Comparison of ENCODE assay signal across 15 cellular contexts in genomic region chr13:20129076-20129475, GRCh38. TPM values are rescaled to one million over a fixed set of nuclear protein-coding genes. Genes with fewer than 3 reads are reported as not detected.
DNase-seq lines count a peak whose midpoint lies in the region; ATAC-seq, FAIRE-seq and TF ChIP-seq lines count a peak whose summit lies in the region.
"Had no signal": no experiment of that assay in that cellular context is flagged by ENCODE, and none has a peak within 500 bp of the region (broad histone marks: within the 10 kb centered on the region; RNA-seq: fewer than 3 reads in every experiment).

No MANE protein-coding gene starts in this region.

- H3K4me3 Mint-ChIP-seq in CD4-positive, alpha-beta T cell, result peak overlapping the region; percentile 71

- H3K4me1 Mint-ChIP-seq in CD4-positive, alpha-beta T cell (ENCODE audit: low read depth), result no peaks in the 10 kb centered on the region

- no peak for TF ChIP-seq CTCF in CD4-positive, alpha-beta T cell (IDR thresholded peaks at IDR 0.05)
- no peak for TF ChIP-seq CTCF in KMS-11 (conservative IDR thresholded peaks at IDR 0.05; ENCODE audit: low read depth, low read length)
- no peak for TF ChIP-seq CTCF in osteoblast (IDR thresholded peaks at IDR 0.05; ENCODE audit: extremely low read depth, low read depth, low read length)
- TF ChIP-seq CTCF in gastroesophageal sphincter (IDR thresholded peaks at IDR 0.05), result no peak
- no peak for TF ChIP-seq CTCF in kidney (IDR thresholded peaks at IDR 0.05; ENCODE audit: borderline replicate concordance, extremely low read depth, insufficient read depth)

- POLR2A ChIA-PET in CD4-positive, alpha-beta T cell (lab: Charles Lee), result interaction anchor here (0.6 to 2.5 kb wide), 2 partner anchors 10 to 32 kb away, joined by 3 to 17 read pairs; partner anchors contain the start of gene GJA3

- no peaks in the 10 kb centered on the region for H3K9me3 Mint-ChIP-seq in CD4-positive, alpha-beta T cell

- H2AFZ ChIP-seq in KMS-11 (ENCODE audit: low read depth), result peak overlapping the region; percentile 83; the same call in 1 of the 2 replicates
- no peak overlapping the region for H2AFZ ChIP-seq in osteoblast (ENCODE audit: low read length)

- H3K9ac ChIP-seq in KMS-11, result no peak overlapping the region
- no peak overlapping the region for H3K9ac ChIP-seq in iPS-18a (ENCODE audit: low read length)
- no peak overlapping the region for H3K9ac ChIP-seq in kidney (ENCODE audit: low read length in 2 of 2)

- no peaks in the 10 kb centered on the region for H3K36me3 Mint-ChIP-seq in CD4-positive, alpha-beta T cell (ENCODE audit: low read depth)

- H3K4me3 ChIP-seq in KMS-11 (IDR thresholded peaks at IDR 0.05; ENCODE audit: insufficient read depth, low read depth, low read length) (no peak overlapping the region), iPS-18a (ENCODE audit: low read length) (peak overlapping the region; percentile 62), osteoblast (ENCODE audit: insufficient read depth, low read length) (no peak overlapping the region), gastroesophageal sphincter (no peak overlapping the region), kidney (ENCODE audit: low read length in 2 of 2) (peak overlapping the region in 1 of 2 donors; percentile 67)
- H3K4me3 ChIP-seq: HAP-1 had no signal

- H3K36me3 ChIP-seq in KMS-11 (ENCODE audit: insufficient read depth), result no peaks in the 10 kb centered on the region
- H3K36me3 ChIP-seq in iPS-18a (ENCODE audit: control insufficient read depth, low read depth, low read length), result no peaks in the 10 kb centered on the region
- no peaks in the 10 kb centered on the region for H3K36me3 ChIP-seq in osteoblast (ENCODE audit: insufficient read depth, low read length)
- H3K36me3 ChIP-seq in gastroesophageal sphincter, result no peaks in the 10 kb centered on the region
- H3K36me3 ChIP-seq in kidney (ENCODE audit: control insufficient read depth in 1 of 2, insufficient read depth in 2 of 2, low read length in 2 of 2), result no peaks in the 10 kb centered on the region
- H3K36me3 ChIP-seq: cardiac muscle cell, HAP-1 had no signal

- H3K79me2 ChIP-seq in KMS-11 (ENCODE audit: insufficient read depth, low read depth), result no peaks in the 10 kb centered on the region
- H3K79me2 ChIP-seq in osteoblast (ENCODE audit: insufficient read depth, low read length), result no peaks in the 10 kb centered on the region

- CTCF ChIA-PET in CD4-positive, alpha-beta T cell (lab: Charles Lee), result interaction anchor here (2.5 kb wide), 1 partner anchor 10 kb away, joined by 12 read pairs; no protein-coding TSS in a partner anchor

- peaks cover 28% of the 10 kb centered on the region for H3K4me1 ChIP-seq in KMS-11 (ENCODE audit: low read depth, poor library complexity, severe bottlenecking)
- H3K4me1 ChIP-seq in iPS-18a (ENCODE audit: control insufficient read depth, low read depth, low read length), result peaks cover 3% of the 10 kb centered on the region
- peaks cover 24% of the 10 kb centered on the region for H3K4me1 ChIP-seq in osteoblast (ENCODE audit: insufficient read depth, low read length)
- H3K4me1 ChIP-seq in gastroesophageal sphincter, result peaks cover 0 to 41% (median 7%) of the 10 kb centered on the region in 3 donors
- H3K4me1 ChIP-seq in kidney (ENCODE audit: control insufficient read depth in 1 of 2, insufficient read depth in 1 of 2, low read depth in 1 of 2, low read length in 2 of 2), result peaks cover 0 to 4% of the 10 kb centered on the region in 2 donors
- H3K4me1 ChIP-seq: HAP-1 had no signal

- 71 to 72% methylated on average over 6 to 9 of the region's 18 CpGs for WGBS in gastroesophageal sphincter (ENCODE audit: low coverage in 1 of 2), 2 donors

- H4K20me1 ChIP-seq in KMS-11 (ENCODE audit: insufficient read depth) (no peaks in the 10 kb centered on the region), osteoblast (ENCODE audit: insufficient read depth, low read length) (no peaks in the 10 kb centered on the region)

- peaks cover 51% of the 10 kb centered on the region for H3K27me3 ChIP-seq in CD4-positive, alpha-beta T cell (ENCODE audit: control insufficient read depth, insufficient read depth, low read length)
- no peaks in the 10 kb centered on the region for H3K27me3 ChIP-seq in KMS-11 (ENCODE audit: insufficient read depth, low read depth)
- peaks cover 49% of the 10 kb centered on the region for H3K27me3 ChIP-seq in iPS-18a (ENCODE audit: control insufficient read depth, insufficient read depth, low read length)
- peaks cover 22% of the 10 kb centered on the region for H3K27me3 ChIP-seq in osteoblast (ENCODE audit: insufficient read depth, low read length)
- peaks cover 26% of the 10 kb centered on the region for H3K27me3 ChIP-seq in gastroesophageal sphincter
- H3K27me3 ChIP-seq: cardiac muscle cell had no signal

- peak overlapping the region; percentile 58 for H3K4me2 ChIP-seq in KMS-11
- peak overlapping the region; percentile 90 for H3K4me2 ChIP-seq in osteoblast (ENCODE audit: insufficient read depth, low read length)

- intact Hi-C loops in CD4-positive, alpha-beta T cell (cut with DNase I, micrococcal nuclease), result loop anchor here in 1 of 2 experiments (5.0 kb wide), 1 partner anchor 33 kb away; the partner anchor contains the start of gene GJA3
- intact Hi-C loops in kidney (cut with DNase I), result no loop called here

- no peak for ATAC-seq in CD4-positive, alpha-beta T cell (ENCODE audit: poor library complexity)
- no peak for ATAC-seq in gastroesophageal sphincter

- H3K9me3 ChIP-seq in CD4-positive, alpha-beta T cell (ENCODE audit: control insufficient read depth, low read length), result no peaks in the 10 kb centered on the region
- H3K9me3 ChIP-seq in iPS-18a (ENCODE audit: control insufficient read depth, low read depth, low read length) (no peaks in the 10 kb centered on the region), osteoblast (ENCODE audit: low read depth, low read length) (no peaks in the 10 kb centered on the region), gastroesophageal sphincter (no peaks in the 10 kb centered on the region), kidney (ENCODE audit: control insufficient read depth in 1 of 2, low read length in 2 of 2) (no peaks in the 10 kb centered on the region)
- H3K9me3 ChIP-seq: HAP-1 had no signal

- H3K27ac ChIP-seq in CD4-positive, alpha-beta T cell (ENCODE audit: low read depth, low read length), result no peak overlapping the region
- H3K27ac ChIP-seq in KMS-11, result no peak overlapping the region; the same call in 1 of the 2 replicates
- no peak overlapping the region for H3K27ac ChIP-seq in iPS-18a (ENCODE audit: low read length)
- no peak overlapping the region for H3K27ac ChIP-seq in osteoblast (ENCODE audit: low read depth, low read length)
- no peak overlapping the region for H3K27ac ChIP-seq in gastroesophageal sphincter
- H3K27ac ChIP-seq in kidney (ENCODE audit: low read depth in 2 of 2, low read length in 2 of 2), result no peak overlapping the region
- H3K27ac ChIP-seq: C4-2B had no signal

- no peak for DNase-seq in CD4-positive, alpha-beta T cell
- DNase-seq in osteoblast (ENCODE audit: insufficient read length, low spot score, missing footprints), result no peak
- no peak for DNase-seq in DMS53 treated with DMSO at 0.1 percent for 48 hours (lab: John Stamatoyannopoulos, UW; ENCODE audit: unreplicated experiment)
- DNase-seq in stimulated activated naive CD4-positive, alpha-beta T cell (lab: John Stamatoyannopoulos, UW), result no peak
- DNase-seq in kidney, result no peak
- DNase-seq: activated CD4-positive, alpha-beta T cell treated with anti-CD3 and anti-CD28 coated beads, Interleukin-2, amount 50 U/mL, for 1 hour; IMR-90; NCI-H1417 treated with DMSO at 0.1 percent for 48 hours; NCI-H446 treated with DMSO at 0.1 percent for 48 hours had no signal

- TF ChIP-seq POLR2A in gastroesophageal sphincter (IDR thresholded peaks at IDR 0.05), result no peak

- TF ChIP-seq EP300 in gastroesophageal sphincter (IDR thresholded peaks at IDR 0.05), result no peak

- H3K27ac Mint-ChIP-seq in CD4-positive, alpha-beta T cell, result no peak overlapping the region

- FAIRE-seq in kidney (lab: Jason Lieb, UNC), result no peak

- H3K27me3 Mint-ChIP-seq in CD4-positive, alpha-beta T cell, result peaks cover 33% of the 10 kb centered on the region

RNA-seq across cellular contexts. Expression of gene GJA3, which starts 31.8 kb away (rescaled TPM):
- total RNA-seq in CD4-positive, alpha-beta T cell, result not detected
- under 0.01 TPM in 2 replicates for total RNA-seq in osteoblast
- under 1 TPM in 2 of 4 donors, not detected in 2; 0.04 to 0.07 TPM for total RNA-seq in gastroesophageal sphincter
- 0.16 TPM for total RNA-seq in kidney
- polyA plus RNA-seq in kidney (ENCODE audit: insufficient read depth, low read depth, low replicate concordance), result 1.1 TPM
